1 cellular context compared by ENCODE assay signal in the genomic region with DNA sequence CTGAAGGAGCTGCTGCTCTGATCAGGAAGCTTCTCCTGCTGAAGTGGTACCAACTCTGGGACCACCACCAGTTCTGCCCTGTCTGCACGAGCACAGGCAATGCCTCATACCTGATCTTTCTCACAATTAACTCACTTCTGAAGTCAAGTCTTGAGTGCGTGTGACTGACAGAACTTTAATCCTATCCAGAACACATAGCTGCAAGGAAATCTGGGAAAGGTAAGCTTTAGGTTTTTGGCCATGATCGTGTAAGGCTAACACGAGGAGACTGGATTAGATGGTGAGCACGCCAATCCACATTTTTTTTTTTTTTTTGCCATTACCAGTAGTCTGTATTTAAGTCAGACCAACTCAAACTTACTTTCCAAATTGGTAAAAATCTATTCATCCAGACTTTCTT.
TF ChIP-seq lines count a peak whose summit lies in the region.

No MANE protein-coding gene starts in this region.

TF ChIP-seq in SK-N-SH treated with all-trans-retinoic acid at 6 μM for 48 hours, 23 proteins besides CTCF, POLR2A, EP300 and RAD21 (continued from another document):
- TF ChIP-seq, protein P1, sequence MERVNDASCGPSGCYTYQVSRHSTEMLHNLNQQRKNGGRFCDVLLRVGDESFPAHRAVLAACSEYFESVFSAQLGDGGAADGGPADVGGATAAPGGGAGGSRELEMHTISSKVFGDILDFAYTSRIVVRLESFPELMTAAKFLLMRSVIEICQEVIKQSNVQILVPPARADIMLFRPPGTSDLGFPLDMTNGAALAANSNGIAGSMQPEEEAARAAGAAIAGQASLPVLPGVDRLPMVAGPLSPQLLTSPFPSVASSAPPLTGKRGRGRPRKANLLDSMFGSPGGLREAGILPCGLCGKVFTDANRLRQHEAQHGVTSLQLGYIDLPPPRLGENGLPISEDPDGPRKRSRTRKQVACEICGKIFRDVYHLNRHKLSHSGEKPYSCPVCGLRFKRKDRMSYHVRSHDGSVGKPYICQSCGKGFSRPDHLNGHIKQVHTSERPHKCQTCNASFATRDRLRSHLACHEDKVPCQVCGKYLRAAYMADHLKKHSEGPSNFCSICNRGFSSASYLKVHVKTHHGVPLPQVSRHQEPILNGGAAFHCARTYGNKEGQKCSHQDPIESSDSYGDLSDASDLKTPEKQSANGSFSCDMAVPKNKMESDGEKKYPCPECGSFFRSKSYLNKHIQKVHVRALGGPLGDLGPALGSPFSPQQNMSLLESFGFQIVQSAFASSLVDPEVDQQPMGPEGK (CRISPR knock-in tag; IDR thresholded peaks at IDR 0.05; ENCODE audit: borderline replicate concordance), result no peak
- TF ChIP-seq BACH2 (CRISPR knock-in tag; IDR thresholded peaks at IDR 0.05; ENCODE audit: borderline replicate concordance) (no peak), ESRRG (CRISPR knock-in tag; IDR thresholded peaks at IDR 0.05) (no peak), GLIS3 (CRISPR knock-in tag; IDR thresholded peaks at IDR 0.05) (no peak), ZC3H10 (CRISPR knock-in tag; IDR thresholded peaks at IDR 0.05) (no peak), ZNF70 (CRISPR knock-in tag; IDR thresholded peaks at IDR 0.05) (no peak), ZNF565 (CRISPR knock-in tag; conservative IDR thresholded peaks at IDR 0.05; ENCODE audit: low read depth) (no peak)
- TF ChIP-seq, protein P2, sequence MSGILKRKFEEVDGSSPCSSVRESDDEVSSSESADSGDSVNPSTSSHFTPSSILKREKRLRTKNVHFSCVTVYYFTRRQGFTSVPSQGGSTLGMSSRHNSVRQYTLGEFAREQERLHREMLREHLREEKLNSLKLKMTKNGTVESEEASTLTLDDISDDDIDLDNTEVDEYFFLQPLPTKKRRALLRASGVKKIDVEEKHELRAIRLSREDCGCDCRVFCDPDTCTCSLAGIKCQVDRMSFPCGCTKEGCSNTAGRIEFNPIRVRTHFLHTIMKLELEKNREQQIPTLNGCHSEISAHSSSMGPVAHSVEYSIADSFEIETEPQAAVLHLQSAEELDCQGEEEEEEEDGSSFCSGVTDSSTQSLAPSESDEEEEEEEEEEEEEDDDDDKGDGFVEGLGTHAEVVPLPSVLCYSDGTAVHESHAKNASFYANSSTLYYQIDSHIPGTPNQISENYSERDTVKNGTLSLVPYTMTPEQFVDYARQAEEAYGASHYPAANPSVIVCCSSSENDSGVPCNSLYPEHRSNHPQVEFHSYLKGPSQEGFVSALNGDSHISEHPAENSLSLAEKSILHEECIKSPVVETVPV (CRISPR knock-in tag; IDR thresholded peaks at IDR 0.05), result no peak
